ENCODE assay signal across 8 cellular contexts in genomic region chr4:147590249-147590920, GRCh38. TPM values are rescaled to one million over a fixed set of nuclear protein-coding genes. Genes with fewer than 3 reads are reported as not detected.
DNase-seq lines count a peak whose midpoint lies in the region; ATAC-seq, FAIRE-seq and TF ChIP-seq lines count a peak whose summit lies in the region.

No MANE protein-coding gene starts in this region.

- H3K36me3 ChIP-seq in bronchial epithelial cell (ENCODE audit: control insufficient read depth, insufficient read depth, low read length) (no peaks in the 10 kb centered on the region), kidney epithelial cell (ENCODE audit: control insufficient read depth, insufficient read depth, low read length) (no peaks in the 10 kb centered on the region)

- ATAC-seq in GM18520 (IDR thresholded peaks at IDR 0.05; ENCODE audit: unreplicated experiment): no peak

- DNase-seq in C1 segment of cervical spinal cord (lab: John Stamatoyannopoulos, UW) (peak in 9 of 14 donors; percentile 2 to 54 (median 39)), GM19239 (ENCODE audit: insufficient read length, low spot score) (peak; percentile 17), LNCaP clone FGC (ENCODE audit: low read depth) (peak; percentile 37), SW480 (ENCODE audit: low spot score) (peak; percentile 24), bronchial epithelial cell (ENCODE audit: low read depth) (peak; percentile 46), kidney epithelial cell (ENCODE audit: low read depth) (no peak)
- peak; percentile 21 to 45 for DNase-seq in stimulated activated CD4-positive, alpha-beta T cell treated with anti-CD3 and anti-CD28 coated beads, Interleukin-4, amount 100 ng/mL, for 48 hours (ENCODE audit: low read depth in 2 of 2)

- H3K27me3 ChIP-seq in bronchial epithelial cell (ENCODE audit: control insufficient read depth, insufficient read depth, low read length) (no peaks in the 10 kb centered on the region), kidney epithelial cell (ENCODE audit: control insufficient read depth, insufficient read depth, low read length) (no peaks in the 10 kb centered on the region)

- TF ChIP-seq CTCF in LNCaP clone FGC (IDR thresholded peaks at IDR 0.05; ENCODE audit: control insufficient read depth, extremely low read depth, insufficient read depth) (peak; percentile 73), bronchial epithelial cell (IDR thresholded peaks at IDR 0.05; ENCODE audit: insufficient read depth, low read length, severe bottlenecking) (peak; percentile 57), kidney epithelial cell (IDR thresholded peaks at IDR 0.05; ENCODE audit: insufficient read depth, low read length, poor library complexity, severe bottlenecking) (peak; percentile 76)

- H3K4me3 ChIP-seq in LNCaP clone FGC (ENCODE audit: low read depth, low read length) (no peak overlapping the region), bronchial epithelial cell (ENCODE audit: low read depth, low read length) (no peak overlapping the region), kidney epithelial cell (ENCODE audit: low read depth, low read length) (no peak overlapping the region)

- FAIRE-seq in GM19239 (lab: Jason Lieb, UNC): peak; percentile 96
- no peak for FAIRE-seq in bronchial epithelial cell (lab: Jason Lieb, UNC)

RNA-seq across cellular contexts. Expression of gene TMEM184C, which starts 26.8 kb away (rescaled TPM):
- 34.9 and 51.3 TPM in 2 replicates for total RNA-seq in bronchial epithelial cell
- total RNA-seq in kidney epithelial cell: 37.6 and 46.5 TPM in 2 replicates
